9 cellular contexts compared by ENCODE assay signal in the genomic region with DNA sequence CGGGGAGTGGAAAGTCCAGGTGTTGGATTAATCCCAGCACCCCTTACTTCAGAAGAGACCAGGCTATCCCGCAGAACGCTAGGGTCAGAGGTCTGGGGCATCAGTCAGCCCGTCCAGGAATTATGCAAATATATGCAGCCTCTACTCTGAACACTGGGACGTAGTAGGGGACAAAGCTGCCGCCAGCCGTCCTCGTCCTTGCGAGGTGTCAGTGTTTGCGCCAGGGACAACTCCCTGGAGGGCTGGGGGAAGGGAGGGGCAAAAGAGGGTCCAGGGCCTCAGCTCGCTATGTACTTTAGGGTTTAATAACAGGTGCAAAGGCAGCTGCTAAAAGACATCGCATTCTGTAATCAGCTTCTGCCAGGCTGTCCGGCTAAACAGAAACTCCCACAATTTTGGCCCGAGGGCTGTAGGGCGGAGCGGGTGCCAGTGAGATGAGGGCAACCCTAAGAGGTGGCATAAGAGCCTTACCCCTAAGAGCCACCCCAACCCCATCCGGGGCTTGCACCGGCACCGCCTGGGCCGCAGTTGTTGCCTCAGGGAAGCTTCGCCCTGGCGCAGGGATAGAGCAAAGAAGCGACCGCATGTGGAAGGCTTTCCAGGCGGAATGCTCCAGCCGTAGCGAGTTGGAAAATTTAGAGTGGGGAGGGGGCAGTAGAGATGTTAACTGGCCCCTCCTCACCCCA. TPM values are rescaled to one million over a fixed set of nuclear protein-coding genes. Genes with fewer than 3 reads are reported as not detected.
A peak's percentile ranks its signal among the peaks of the same experiment; 100 is the strongest.
DNase-seq lines count a peak whose midpoint lies in the region; ATAC-seq and TF ChIP-seq lines count a peak whose summit lies in the region.
"Had no signal": no experiment of that assay in that cellular context is flagged by ENCODE, and none has a peak within 500 bp of the region (broad histone marks: within the 10 kb centered on the region; RNA-seq: fewer than 3 reads in every experiment).

No MANE protein-coding gene starts in this region.

- no peak overlapping the region for H4K91ac ChIP-seq in neuronal stem cell (ENCODE audit: low read depth, low read length, poor library complexity)

- H4K20me1 ChIP-seq in SK-N-SH (ENCODE audit: insufficient read depth) = no peaks in the 10 kb centered on the region
- no peaks in the 10 kb centered on the region for H4K20me1 ChIP-seq in Karpas-422 (ENCODE audit: insufficient read depth, low read depth, low read length)

- WGBS in SK-N-SH (ENCODE audit: low lambda C conversion rate) = 33% methylated on average over 24 of the region's 27 CpGs
- WGBS in gastroesophageal sphincter (ENCODE audit: low coverage in 1 of 2), 2 donors = 8 to 29% methylated on average over 11 to 20 of the region's 27 CpGs
- no CpG with 5 or more reads among the region's 27 CpGs for WGBS in neuronal stem cell (ENCODE audit: extremely low coverage in 2 of 2, insufficient read length in 2 of 2, insufficient replicate concordance in 1 of 2), 2 donors

- CTCF ChIA-PET in SK-N-SH (lab: Yijun Ruan, JAX) = interaction anchor here (0.9 to 4.7 kb wide), 8 partner anchors 11 to 488 kb away, joined by 3 to 17 read pairs (median 3); no protein-coding TSS in a partner anchor

- no peak overlapping the region for H3K14ac ChIP-seq in neuronal stem cell (ENCODE audit: low read length)

- H2BK120ac ChIP-seq in neuronal stem cell (ENCODE audit: low read depth, low read length) = peak overlapping the region; percentile 39

- peak overlapping the region; percentile 60 for H3K18ac ChIP-seq in neuronal stem cell (ENCODE audit: low read length)

- no peak for TF ChIP-seq POLR2A in gastroesophageal sphincter (IDR thresholded peaks at IDR 0.05)
- TF ChIP-seq POLR2A in GM18505 (IDR thresholded peaks at IDR 0.05; ENCODE audit: borderline replicate concordance, extremely low read depth, insufficient read depth, insufficient read length) = no peak

- H3K4me3 ChIP-seq in BE2C (ENCODE audit: low read depth, low read length) (peak overlapping the region; percentile 99), SK-N-SH (ENCODE audit: low read depth in 2 of 2, low read length in 1 of 2) (peak overlapping the region; percentile 61 to 92; a peak in 3 of 4 replicates), gastroesophageal sphincter (peak overlapping the region; percentile 80 to 87), neuronal stem cell (ENCODE audit: low read length in 2 of 2) (peak overlapping the region in 1 of 2 donors; percentile 50), Karpas-422 (ENCODE audit: low read length) (no peak overlapping the region)

- peaks cover 42% of the 10 kb centered on the region for H3K36me3 ChIP-seq in BE2C
- H3K36me3 ChIP-seq in SK-N-SH (replicated peaks in 1 of 2; ENCODE audit: control insufficient read depth in 1 of 2, insufficient read depth in 2 of 2, low read length in 1 of 2) = peaks cover 18 to 24% of the 10 kb centered on the region in 2 experiments
- peaks cover 0 to 6% of the 10 kb centered on the region in 2 donors for H3K36me3 ChIP-seq in gastroesophageal sphincter
- no peaks in the 10 kb centered on the region for H3K36me3 ChIP-seq in neuronal stem cell (replicated peaks in 1 of 2; ENCODE audit: control insufficient read depth in 2 of 2, insufficient read depth in 2 of 2, low read length in 2 of 2)
- H3K36me3 ChIP-seq in Karpas-422 (ENCODE audit: insufficient read depth, low read length) = no peaks in the 10 kb centered on the region

- H3K79me2 ChIP-seq in SK-N-SH (ENCODE audit: insufficient read depth) (peaks cover 48% of the 10 kb centered on the region), Karpas-422 (ENCODE audit: low read length) (no peaks in the 10 kb centered on the region)

- H3K79me1 ChIP-seq in neuronal stem cell (ENCODE audit: low read depth, low read length) = no peaks in the 10 kb centered on the region

- H2BK15ac ChIP-seq in neuronal stem cell (ENCODE audit: low read length) = no peak overlapping the region

- H3K27me3 ChIP-seq in BE2C (no peaks in the 10 kb centered on the region), SK-N-SH (ENCODE audit: insufficient read depth) (no peaks in the 10 kb centered on the region), gastroesophageal sphincter (peaks cover 54% of the 10 kb centered on the region), neuronal stem cell (ENCODE audit: control insufficient read depth in 3 of 3, insufficient read depth in 3 of 3, low read depth in 1 of 3, low read length in 3 of 3) (peaks cover 83 to 100% (median 99%) of the 10 kb centered on the region in 3 experiments), Karpas-422 (ENCODE audit: low read length) (no peaks in the 10 kb centered on the region)

- no peak overlapping the region for H3K4ac ChIP-seq in neuronal stem cell (ENCODE audit: low read length)

- H2BK5ac ChIP-seq in neuronal stem cell (ENCODE audit: low read length) = no peak overlapping the region

- H3K4me1 ChIP-seq in BE2C = peaks cover 19% of the 10 kb centered on the region
- H3K4me1 ChIP-seq in SK-N-SH (ENCODE audit: control insufficient read depth in 1 of 2, insufficient read depth in 2 of 2, low read depth in 1 of 2, low read length in 1 of 2) = peaks cover 23 to 30% of the 10 kb centered on the region in 2 experiments
- H3K4me1 ChIP-seq in gastroesophageal sphincter = peaks cover 0 to 87% (median 6%) of the 10 kb centered on the region in 3 donors
- H3K4me1 ChIP-seq in neuronal stem cell (ENCODE audit: control insufficient read depth in 2 of 2, insufficient read depth in 1 of 2, low read depth in 1 of 2, low read length in 2 of 2) = peaks cover 4 to 6% of the 10 kb centered on the region in 2 donors
- no peaks in the 10 kb centered on the region for H3K4me1 ChIP-seq in Karpas-422 (ENCODE audit: low read length)

- H2BK12ac ChIP-seq in neuronal stem cell (ENCODE audit: low read length) = no peak overlapping the region

- H2AK5ac ChIP-seq in neuronal stem cell (ENCODE audit: low read depth, low read length) = peak overlapping the region; percentile 65

- no peak for TF ChIP-seq RAD21 in SK-N-SH (IDR thresholded peaks at IDR 0.05; ENCODE audit: low read length)

- H2AFZ ChIP-seq in SK-N-SH (ENCODE audit: low read depth) (no peak overlapping the region), neuronal stem cell (ENCODE audit: low read length) (peak overlapping the region; percentile 84), Karpas-422 (ENCODE audit: low read length) (no peak overlapping the region)

- POLR2A ChIA-PET in SK-N-SH (lab: Yijun Ruan, JAX) = interaction anchor here (0.6 to 11.7 kb wide), 24 partner anchors 10 to 629 kb away, joined by 3 to 160 read pairs (median 6); a partner anchor contains a TSS

- H3K23ac ChIP-seq in neuronal stem cell (ENCODE audit: low read depth, low read length, poor library complexity) = peak overlapping the region; percentile 92

- DNase-seq in BE2C (peak; percentile 83), SK-N-SH (peak; percentile 64), neuronal stem cell (ENCODE audit: low spot score) (no peak), hypothalamus (lab: John Stamatoyannopoulos, UW) (no peak), Karpas-422 (no peak)

- peaks cover 49% of the 10 kb centered on the region for H3F3A ChIP-seq in SK-N-SH (replicated peaks; ENCODE audit: insufficient read depth)

- no peaks in the 10 kb centered on the region for H3K9me3 ChIP-seq in BE2C
- H3K9me3 ChIP-seq in SK-N-SH = no peaks in the 10 kb centered on the region
- H3K9me3 ChIP-seq in gastroesophageal sphincter = no peaks in the 10 kb centered on the region
- H3K9me3 ChIP-seq in neuronal stem cell (replicated peaks in 1 of 2; ENCODE audit: control insufficient read depth in 2 of 2, insufficient read depth in 1 of 2, low read depth in 1 of 2, low read length in 2 of 2) = no peaks in the 10 kb centered on the region
- H3K9me3 ChIP-seq in Karpas-422 (ENCODE audit: low read length) = no peaks in the 10 kb centered on the region

- no peak overlapping the region for H4K8ac ChIP-seq in neuronal stem cell (ENCODE audit: low read depth, low read length)

- H3K27ac ChIP-seq in SK-N-SH (ENCODE audit: low read depth in 2 of 2, low read length in 1 of 2) (peak overlapping the region; percentile 99), gastroesophageal sphincter (peak overlapping the region; percentile 82 to 98 (median 98)), neuronal stem cell (replicated peaks; ENCODE audit: low read length) (no peak overlapping the region), Karpas-422 (ENCODE audit: low read length) (no peak overlapping the region)

- H3K9ac ChIP-seq in SK-N-SH (peak overlapping the region; percentile 95), neuronal stem cell (ENCODE audit: low read depth, low read length, poor library complexity) (no peak overlapping the region), Karpas-422 (ENCODE audit: low read length) (no peak overlapping the region)

- H3K4me2 ChIP-seq in SK-N-SH (peak overlapping the region; percentile 96), neuronal stem cell (ENCODE audit: insufficient read depth, low read length, poor library complexity, severe bottlenecking) (peak overlapping the region; percentile 81), Karpas-422 (ENCODE audit: low read depth, low read length, poor library complexity, severe bottlenecking) (no peak overlapping the region)

- TF ChIP-seq EP300 in SK-N-SH (IDR thresholded peaks at IDR 0.05; ENCODE audit: borderline replicate concordance in 1 of 2, low read depth in 1 of 2, low read length in 1 of 2) (peak in 1 of 2 experiments; percentile 47; a peak in 1 of 4 replicates), gastroesophageal sphincter (IDR thresholded peaks at IDR 0.05) (no peak)

- peak; percentile 17; the same call in 1 of the 2 replicates for TF ChIP-seq CTCF in BE2C (IDR thresholded peaks at IDR 0.05; ENCODE audit: low read depth, low read length)
- TF ChIP-seq CTCF in SK-N-SH (IDR thresholded peaks at IDR 0.05) = no peak
- peak in 1 of 4 experiments; percentile 27 for TF ChIP-seq CTCF in gastroesophageal sphincter (IDR thresholded peaks at IDR 0.05)

- H3K9me2 ChIP-seq in SK-N-SH (no peaks in the 10 kb centered on the region), Karpas-422 (replicated peaks; ENCODE audit: insufficient read depth, low read length) (no peaks in the 10 kb centered on the region)

- ATAC-seq in gastroesophageal sphincter = peak; percentile 15
- ATAC-seq in GM18502 (IDR thresholded peaks at IDR 0.05; ENCODE audit: poor library complexity, unreplicated experiment) = no peak
- no peak for ATAC-seq in GM18505 (IDR thresholded peaks at IDR 0.05; ENCODE audit: unreplicated experiment)

TF ChIP-seq in SK-N-SH, 30 proteins besides CTCF, POLR2A, EP300 and RAD21 (continues in another document):
- TF ChIP-seq POLR2AphosphoS5 (IDR thresholded peaks at IDR 0.05; ENCODE audit: low read depth, low read length) (peak; percentile 7; the same call in 1 of the 2 replicates), FOXJ3 (CRISPR knock-in tag; IDR thresholded peaks at IDR 0.05) (peak; percentile 79), MXI1 (IDR thresholded peaks at IDR 0.05; ENCODE audit: low read depth, low read length) (peak; percentile 48; the same call in 1 of the 2 replicates)

RNA-seq across cellular contexts. Expression of a gene that starts 8.4 kb away (rescaled TPM):
- polyA plus RNA-seq in BE2C (2012; ENCODE audit: insufficient read depth, insufficient read length, low read depth) = 244 TPM
- 94.2 and 106 TPM in 2 replicates for polyA plus RNA-seq in SK-N-SH (2012; rRNA removed)
- polyA plus RNA-seq in SK-N-SH (2012; cell fraction: cytosol; rRNA removed) = 129 and 139 TPM in 2 replicates
- 96.3 and 128 TPM in 2 replicates for polyA plus RNA-seq in SK-N-SH (2012; cell fraction: nucleus; rRNA removed)
- total RNA-seq in gastroesophageal sphincter = 100 to 1,000 TPM in 3 of 4 donors, 10 to 100 TPM in 1; 73.0 to 138 (median 128) TPM
- 0.06 TPM for polyA plus RNA-seq in neuronal stem cell (2013, experiment 1 of 2)
- polyA plus RNA-seq in neuronal stem cell (2013, experiment 2 of 2) = 0.12 TPM
- not detected in 2 replicates for total RNA-seq in Karpas-422 (2014; rRNA removed; shearing (Covaris generic); ENCODE audit: low replicate concordance)
- total RNA-seq: activated naive CD4-positive, alpha-beta T cell treated with anti-CD3 and anti-CD28 coated beads, Interleukin-2, amount 50 U/mL, for 72 hours had no signal

Comparison
In these comparisons a context has a peak if more than half of its experiments do, and no peak if none do; other contexts are left out.
1. DNase-seq: peak in BE2C (single experiment) and SK-N-SH (single experiment); none in neuronal stem cell (single experiment), hypothalamus (0 of 51) and Karpas-422 (single experiment).
2. H3K27ac ChIP-seq: peak in SK-N-SH (2 of 2) and gastroesophageal sphincter (4 of 4); none in neuronal stem cell (single experiment) and Karpas-422 (single experiment).
3. RNA of a gene that starts 8.4 kb away (total RNA-seq): 73.0 to 138 TPM in gastroesophageal sphincter; not detected in Karpas-422; every median in the first group is over 10 times any median in the second.